1 cellular context compared by ENCODE assay signal in the genomic region with DNA sequence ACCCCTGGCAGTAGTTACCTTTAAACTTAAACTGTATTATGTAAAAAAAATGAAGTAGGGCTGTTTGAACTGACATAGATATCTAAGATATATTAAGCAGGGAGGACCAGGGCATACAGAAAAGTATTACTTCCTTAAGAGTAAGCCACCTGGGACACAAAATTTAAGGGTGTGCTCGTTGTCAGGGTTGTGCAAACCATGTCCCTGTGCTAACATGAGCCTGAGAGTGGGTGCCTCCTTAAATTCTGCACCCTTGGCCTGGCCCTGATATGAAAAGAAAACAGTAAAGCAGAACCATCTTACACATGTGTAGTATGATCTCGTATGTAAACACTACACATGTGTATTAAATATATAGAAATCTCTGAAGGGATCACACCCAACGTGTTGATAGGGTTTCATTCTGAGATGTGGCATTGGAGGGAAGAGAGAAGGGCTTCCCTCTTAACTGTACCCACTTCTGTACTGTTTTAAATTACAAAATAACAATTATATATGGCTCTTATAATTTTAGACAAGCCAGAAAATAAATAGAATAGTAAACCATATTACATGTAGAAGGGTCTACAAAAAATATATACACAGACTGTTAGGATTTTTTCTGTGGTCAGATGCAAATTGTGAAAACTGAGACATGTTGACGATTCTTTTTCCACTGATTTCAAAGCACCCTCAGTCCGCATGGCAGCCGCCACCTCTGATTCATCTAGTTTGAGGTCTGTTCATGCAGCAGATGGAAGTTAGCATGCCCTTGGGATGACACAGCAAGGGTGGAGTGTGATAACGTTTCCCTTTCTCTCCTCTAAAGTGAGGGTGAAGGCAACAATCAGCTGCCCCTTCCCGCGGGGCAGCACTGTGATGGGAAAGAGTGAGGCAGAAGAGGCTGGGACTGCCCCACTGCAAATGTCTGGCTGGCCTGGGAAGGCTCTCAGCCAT.
TF ChIP-seq lines count a peak whose summit lies in the region.

No MANE protein-coding gene starts in this region.

TF ChIP-seq in K562, 482 proteins besides CTCF, POLR2A, EP300 and RAD21 (continued from another document and continues in another):
- TF ChIP-seq, protein P1, sequence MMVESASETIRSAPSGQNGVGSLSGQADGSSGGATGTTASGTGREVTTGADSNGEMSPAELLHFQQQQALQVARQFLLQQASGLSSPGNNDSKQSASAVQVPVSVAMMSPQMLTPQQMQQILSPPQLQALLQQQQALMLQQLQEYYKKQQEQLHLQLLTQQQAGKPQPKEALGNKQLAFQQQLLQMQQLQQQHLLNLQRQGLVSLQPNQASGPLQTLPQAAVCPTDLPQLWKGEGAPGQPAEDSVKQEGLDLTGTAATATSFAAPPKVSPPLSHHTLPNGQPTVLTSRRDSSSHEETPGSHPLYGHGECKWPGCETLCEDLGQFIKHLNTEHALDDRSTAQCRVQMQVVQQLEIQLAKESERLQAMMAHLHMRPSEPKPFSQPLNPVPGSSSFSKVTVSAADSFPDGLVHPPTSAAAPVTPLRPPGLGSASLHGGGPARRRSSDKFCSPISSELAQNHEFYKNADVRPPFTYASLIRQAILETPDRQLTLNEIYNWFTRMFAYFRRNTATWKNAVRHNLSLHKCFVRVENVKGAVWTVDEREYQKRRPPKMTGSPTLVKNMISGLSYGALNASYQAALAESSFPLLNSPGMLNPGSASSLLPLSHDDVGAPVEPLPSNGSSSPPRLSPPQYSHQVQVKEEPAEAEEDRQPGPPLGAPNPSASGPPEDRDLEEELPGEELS (CRISPR knock-in tag; IDR thresholded peaks at IDR 0.05; ENCODE audit: borderline replicate concordance): no peak
- TF ChIP-seq MTA3 (IDR thresholded peaks at IDR 0.05; ENCODE audit: borderline replicate concordance) (0 out of 2 replicates have a peak, but pooled peaks have one; percentile 32), MBD2 (IDR thresholded peaks at IDR 0.05; ENCODE audit: borderline replicate concordance, low read depth) (no peak), ESRRA (IDR thresholded peaks at IDR 0.05; ENCODE audit: borderline replicate concordance, low read depth) (peak; percentile 82), MAFF (IDR thresholded peaks at IDR 0.05; ENCODE audit: low read length) (peak; percentile 68; the same call in 1 of the 2 replicates), MTA1 (IDR thresholded peaks at IDR 0.05; ENCODE audit: borderline replicate concordance) (0 out of 2 replicates have a peak, but pooled peaks have one; percentile 35), MAFG (tag; conservative IDR thresholded peaks at IDR 0.05) (peak; percentile 79), FOXM1 (IDR thresholded peaks at IDR 0.05; ENCODE audit: low read depth) (no peak), FOXM1 (CRISPR knock-in tag; IDR thresholded peaks at IDR 0.05; ENCODE audit: low read depth) (no peak), ZBTB7A (IDR thresholded peaks at IDR 0.05; ENCODE audit: borderline replicate concordance, control insufficient read depth, low read depth, low read length) (no peak), ZFP1 (CRISPR knock-in tag; IDR thresholded peaks at IDR 0.05) (no peak), ETV6 (IDR thresholded peaks at IDR 0.05; ENCODE audit: borderline replicate concordance in 1 of 2, low read depth in 2 of 2, low read length in 1 of 2) (peak in 1 of 2 experiments; percentile 35; a peak in 1 of 4 replicates), ETV6 (CRISPR knock-in tag; IDR thresholded peaks at IDR 0.05; ENCODE audit: borderline replicate concordance) (no peak), NCOR1 (IDR thresholded peaks at IDR 0.05) (peak; percentile 52; the same call in 1 of the 2 replicates), SRSF7 (optimal IDR thresholded peaks at IDR 0.05; ENCODE audit: low read depth, low read length) (no peak), L3MBTL2 (IDR thresholded peaks at IDR 0.05) (peak; percentile 96), ZNF589 (CRISPR knock-in tag; IDR thresholded peaks at IDR 0.05; ENCODE audit: low read depth) (peak; percentile 67; the same call in 1 of the 2 replicates), POLR2H (tag; IDR thresholded peaks at IDR 0.05; ENCODE audit: low read depth) (peak; percentile 50; the same call in 1 of the 2 replicates), ZNF133 (CRISPR knock-in tag; IDR thresholded peaks at IDR 0.05) (no peak), CBFA2T2 (conservative IDR thresholded peaks at IDR 0.05) (peak; percentile 50), DPF2 (IDR thresholded peaks at IDR 0.05) (peak; percentile 78), ZNF583 (CRISPR knock-in tag; IDR thresholded peaks at IDR 0.05) (peak; percentile 70), NFXL1 (CRISPR knock-in tag; IDR thresholded peaks at IDR 0.05) (0 out of 2 replicates have a peak, but pooled peaks have one; percentile 36)
- TF ChIP-seq, protein P2, sequence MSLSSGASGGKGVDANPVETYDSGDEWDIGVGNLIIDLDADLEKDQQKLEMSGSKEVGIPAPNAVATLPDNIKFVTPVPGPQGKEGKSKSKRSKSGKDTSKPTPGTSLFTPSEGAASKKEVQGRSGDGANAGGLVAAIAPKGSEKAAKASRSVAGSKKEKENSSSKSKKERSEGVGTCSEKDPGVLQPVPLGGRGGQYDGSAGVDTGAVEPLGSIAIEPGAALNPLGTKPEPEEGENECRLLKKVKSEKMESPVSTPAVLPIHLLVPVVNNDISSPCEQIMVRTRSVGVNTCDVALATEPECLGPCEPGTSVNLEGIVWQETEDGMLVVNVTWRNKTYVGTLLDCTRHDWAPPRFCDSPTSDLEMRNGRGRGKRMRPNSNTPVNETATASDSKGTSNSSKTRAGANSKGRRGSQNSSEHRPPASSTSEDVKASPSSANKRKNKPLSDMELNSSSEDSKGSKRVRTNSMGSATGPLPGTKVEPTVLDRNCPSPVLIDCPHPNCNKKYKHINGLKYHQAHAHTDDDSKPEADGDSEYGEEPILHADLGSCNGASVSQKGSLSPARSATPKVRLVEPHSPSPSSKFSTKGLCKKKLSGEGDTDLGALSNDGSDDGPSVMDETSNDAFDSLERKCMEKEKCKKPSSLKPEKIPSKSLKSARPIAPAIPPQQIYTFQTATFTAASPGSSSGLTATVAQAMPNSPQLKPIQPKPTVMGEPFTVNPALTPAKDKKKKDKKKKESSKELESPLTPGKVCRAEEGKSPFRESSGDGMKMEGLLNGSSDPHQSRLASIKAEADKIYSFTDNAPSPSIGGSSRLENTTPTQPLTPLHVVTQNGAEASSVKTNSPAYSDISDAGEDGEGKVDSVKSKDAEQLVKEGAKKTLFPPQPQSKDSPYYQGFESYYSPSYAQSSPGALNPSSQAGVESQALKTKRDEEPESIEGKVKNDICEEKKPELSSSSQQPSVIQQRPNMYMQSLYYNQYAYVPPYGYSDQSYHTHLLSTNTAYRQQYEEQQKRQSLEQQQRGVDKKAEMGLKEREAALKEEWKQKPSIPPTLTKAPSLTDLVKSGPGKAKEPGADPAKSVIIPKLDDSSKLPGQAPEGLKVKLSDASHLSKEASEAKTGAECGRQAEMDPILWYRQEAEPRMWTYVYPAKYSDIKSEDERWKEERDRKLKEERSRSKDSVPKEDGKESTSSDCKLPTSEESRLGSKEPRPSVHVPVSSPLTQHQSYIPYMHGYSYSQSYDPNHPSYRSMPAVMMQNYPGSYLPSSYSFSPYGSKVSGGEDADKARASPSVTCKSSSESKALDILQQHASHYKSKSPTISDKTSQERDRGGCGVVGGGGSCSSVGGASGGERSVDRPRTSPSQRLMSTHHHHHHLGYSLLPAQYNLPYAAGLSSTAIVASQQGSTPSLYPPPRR (CRISPR knock-in tag; IDR thresholded peaks at IDR 0.05; ENCODE audit: borderline replicate concordance): no peak
- TF ChIP-seq, protein P3, sequence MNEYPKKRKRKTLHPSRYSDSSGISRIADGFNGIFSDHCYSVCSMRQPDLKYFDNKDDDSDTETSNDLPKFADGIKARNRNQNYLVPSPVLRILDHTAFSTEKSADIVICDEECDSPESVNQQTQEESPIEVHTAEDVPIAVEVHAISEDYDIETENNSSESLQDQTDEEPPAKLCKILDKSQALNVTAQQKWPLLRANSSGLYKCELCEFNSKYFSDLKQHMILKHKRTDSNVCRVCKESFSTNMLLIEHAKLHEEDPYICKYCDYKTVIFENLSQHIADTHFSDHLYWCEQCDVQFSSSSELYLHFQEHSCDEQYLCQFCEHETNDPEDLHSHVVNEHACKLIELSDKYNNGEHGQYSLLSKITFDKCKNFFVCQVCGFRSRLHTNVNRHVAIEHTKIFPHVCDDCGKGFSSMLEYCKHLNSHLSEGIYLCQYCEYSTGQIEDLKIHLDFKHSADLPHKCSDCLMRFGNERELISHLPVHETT (CRISPR knock-in tag; conservative IDR thresholded peaks at IDR 0.05 in 1 of 2, IDR thresholded peaks at IDR 0.05 in 1 of 2): 0 out of 4 replicates have a peak, but pooled peaks of 1 of the 2 experiments have one; percentile 67
- TF ChIP-seq, protein P4, sequence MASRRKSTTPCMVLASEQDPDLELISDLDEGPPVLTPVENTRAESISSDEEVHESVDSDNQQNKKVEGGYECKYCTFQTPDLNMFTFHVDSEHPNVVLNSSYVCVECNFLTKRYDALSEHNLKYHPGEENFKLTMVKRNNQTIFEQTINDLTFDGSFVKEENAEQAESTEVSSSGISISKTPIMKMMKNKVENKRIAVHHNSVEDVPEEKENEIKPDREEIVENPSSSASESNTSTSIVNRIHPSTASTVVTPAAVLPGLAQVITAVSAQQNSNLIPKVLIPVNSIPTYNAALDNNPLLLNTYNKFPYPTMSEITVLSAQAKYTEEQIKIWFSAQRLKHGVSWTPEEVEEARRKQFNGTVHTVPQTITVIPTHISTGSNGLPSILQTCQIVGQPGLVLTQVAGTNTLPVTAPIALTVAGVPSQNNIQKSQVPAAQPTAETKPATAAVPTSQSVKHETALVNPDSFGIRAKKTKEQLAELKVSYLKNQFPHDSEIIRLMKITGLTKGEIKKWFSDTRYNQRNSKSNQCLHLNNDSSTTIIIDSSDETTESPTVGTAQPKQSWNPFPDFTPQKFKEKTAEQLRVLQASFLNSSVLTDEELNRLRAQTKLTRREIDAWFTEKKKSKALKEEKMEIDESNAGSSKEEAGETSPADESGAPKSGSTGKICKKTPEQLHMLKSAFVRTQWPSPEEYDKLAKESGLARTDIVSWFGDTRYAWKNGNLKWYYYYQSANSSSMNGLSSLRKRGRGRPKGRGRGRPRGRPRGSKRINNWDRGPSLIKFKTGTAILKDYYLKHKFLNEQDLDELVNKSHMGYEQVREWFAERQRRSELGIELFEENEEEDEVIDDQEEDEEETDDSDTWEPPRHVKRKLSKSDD (conservative IDR thresholded peaks at IDR 0.05; ENCODE audit: low read length): no peak
- TF ChIP-seq, protein P5, sequence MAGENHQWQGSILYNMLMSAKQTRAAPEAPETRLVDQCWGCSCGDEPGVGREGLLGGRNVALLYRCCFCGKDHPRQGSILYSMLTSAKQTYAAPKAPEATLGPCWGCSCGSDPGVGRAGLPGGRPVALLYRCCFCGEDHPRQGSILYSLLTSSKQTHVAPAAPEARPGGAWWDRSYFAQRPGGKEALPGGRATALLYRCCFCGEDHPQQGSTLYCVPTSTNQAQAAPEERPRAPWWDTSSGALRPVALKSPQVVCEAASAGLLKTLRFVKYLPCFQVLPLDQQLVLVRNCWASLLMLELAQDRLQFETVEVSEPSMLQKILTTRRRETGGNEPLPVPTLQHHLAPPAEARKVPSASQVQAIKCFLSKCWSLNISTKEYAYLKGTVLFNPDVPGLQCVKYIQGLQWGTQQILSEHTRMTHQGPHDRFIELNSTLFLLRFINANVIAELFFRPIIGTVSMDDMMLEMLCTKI (IDR thresholded peaks at IDR 0.05; ENCODE audit: partially characterized antibody): no peak
